8 cellular contexts compared by ENCODE assay signal in genomic region chr11:112016088-112016764, GRCh38. TPM values are rescaled to one million over a fixed set of nuclear protein-coding genes. Genes with fewer than 3 reads are reported as not detected.
A peak's percentile ranks its signal among the peaks of the same experiment; 100 is the strongest.
DNase-seq lines count a peak whose midpoint lies in the region; ATAC-seq and TF ChIP-seq lines count a peak whose summit lies in the region.

No MANE protein-coding gene starts in this region.

- TF ChIP-seq CTCF in suprapubic skin (IDR thresholded peaks at IDR 0.05) = no peak
- no peak for TF ChIP-seq CTCF in left lung (IDR thresholded peaks at IDR 0.05)

- H3K9me3 ChIP-seq in suprapubic skin (no peaks in the 10 kb centered on the region), left lung (no peaks in the 10 kb centered on the region)

- H3K4me3 ChIP-seq in suprapubic skin (no peak overlapping the region), left lung (no peak overlapping the region)

- WGBS in suprapubic skin = 88% methylated on average over 13 of the region's 13 CpGs

- H3K27ac ChIP-seq in suprapubic skin = peak overlapping the region; percentile 46
- no peak overlapping the region for H3K27ac ChIP-seq in left lung

- TF ChIP-seq EP300 in suprapubic skin (IDR thresholded peaks at IDR 0.05) = no peak

- intact Hi-C loops in left lung (cut with DNase I) = no loop called here

- peak; percentile 75 for ATAC-seq in HG03103 (IDR thresholded peaks at IDR 0.05; ENCODE audit: low read depth, unreplicated experiment)
- no peak for ATAC-seq in left lung

- peak; percentile 45 for DNase-seq in NOMO-1 treated with DMSO at 0.1 percent for 48 hours (lab: John Stamatoyannopoulos, UW; ENCODE audit: unreplicated experiment)
- DNase-seq in NOMO-1 treated with dmso at 0.1 percent for 144 hours (lab: John Stamatoyannopoulos, UW; ENCODE audit: unreplicated experiment) = no peak
- peak; percentile 16 for DNase-seq in dermis blood vessel endothelial cell
- no peak for DNase-seq in suprapubic skin (ENCODE audit: low spot score in 2 of 2)
- no peak for DNase-seq in left lung
- no peak for DNase-seq in retina
- no peak for DNase-seq in NCI-H345 (lab: John Stamatoyannopoulos, UW)

- H3K36me3 ChIP-seq in suprapubic skin (peaks cover 20% of the 10 kb centered on the region), left lung (no peaks in the 10 kb centered on the region)

- H3K4me1 ChIP-seq in suprapubic skin (peaks cover 3% of the 10 kb centered on the region), left lung (no peaks in the 10 kb centered on the region)

- TF ChIP-seq POLR2A in suprapubic skin (IDR thresholded peaks at IDR 0.05) = no peak

- H3K27me3 ChIP-seq in suprapubic skin = no peaks in the 10 kb centered on the region
- no peaks in the 10 kb centered on the region for H3K27me3 ChIP-seq in left lung

RNA-seq across cellular contexts. Expression of gene DLAT, which starts 9.0 kb away (rescaled TPM):
- total RNA-seq in dermis blood vessel endothelial cell (25.5 and 41.6 TPM in 2 replicates), suprapubic skin (10 to 100 TPM; 16.0 to 32.5 (median 24.4) TPM), left lung (10 to 100 TPM; 32.5 to 40.1 TPM)

RNA-seq across cellular contexts. Expression of gene PIH1D2, which starts 57.6 kb away (rescaled TPM):
- total RNA-seq in dermis blood vessel endothelial cell (0.93 and 1.4 TPM in 2 replicates), suprapubic skin (1 to 10 TPM; 1.1 to 2.6 (median 2.3) TPM), left lung (1 to 10 TPM; 2.7 to 4.0 TPM)

RNA-seq across cellular contexts. Expression of gene NKAPD1, which starts 57.9 kb away (rescaled TPM):
- total RNA-seq in dermis blood vessel endothelial cell (17.9 and 22.0 TPM in 2 replicates), suprapubic skin (10 to 100 TPM; 14.4 to 20.2 (median 17.1) TPM), left lung (10 to 100 TPM; 13.3 to 14.7 TPM)

Comparison
In these comparisons a context has a peak if more than half of its experiments do, and no peak if none do; other contexts are left out.
1. DNase-seq: peak in NOMO-1 treated with DMSO at 0.1 percent for 48 hours (single experiment) and dermis blood vessel endothelial cell (single experiment); none in NOMO-1 treated with dmso at 0.1 percent for 144 hours (single experiment), suprapubic skin (0 of 2), left lung (0 of 2), retina (single experiment) and NCI-H345 (single experiment).